Comparison of ENCODE assay signal across 9 cellular contexts in genomic region chr2:10333247-10333613, GRCh38. TPM values are rescaled to one million over a fixed set of nuclear protein-coding genes. Genes with fewer than 3 reads are reported as not detected.
DNase-seq lines count a peak whose midpoint lies in the region; ATAC-seq and TF ChIP-seq lines count a peak whose summit lies in the region.
"Had no signal": no experiment of that assay in that cellular context is flagged by ENCODE, and none has a peak within 500 bp of the region (broad histone marks: within the 10 kb centered on the region; RNA-seq: fewer than 3 reads in every experiment).

No MANE protein-coding gene starts in this region.

- CTCF ChIA-PET in RWPE1 (lab: Yijun Ruan, JAX), result no interaction called here

- intact Hi-C loops in left lung (cut with DNase I) (no loop called here), lower leg skin (cut with DNase I; ENCODE audit: low total_unique reads) (no loop called here)

- H3K4me3 Mint-ChIP-seq in stimulated activated naive CD8-positive, alpha-beta T cell treated with anti-CD3 and anti-CD28 coated beads, Interleukin-15, Interleukin-2, amounts not matched to agents 100 ng/mL and 50 ng/mL, for 24 hours, result peak overlapping the region; percentile 83

- peaks cover 24 to 54% of the 10 kb centered on the region in 2 donors for H3K4me1 ChIP-seq in left lung

- H3K27ac Mint-ChIP-seq in stimulated activated naive CD8-positive, alpha-beta T cell treated with anti-CD3 and anti-CD28 coated beads, Interleukin-15, Interleukin-2, amounts not matched to agents 100 ng/mL and 50 ng/mL, for 24 hours, result peak overlapping the region; percentile 96

- peak overlapping the region; percentile 32; the same call in 1 of the 2 replicates for H3K27ac ChIP-seq in RWPE1
- peak overlapping the region in 1 of 2 donors; percentile 85 for H3K27ac ChIP-seq in left lung

- DNase-seq in stimulated activated naive CD8-positive, alpha-beta T cell treated with anti-CD3 and anti-CD28 coated beads, Interleukin-15, Interleukin-2, amounts not matched to agents 100 U/mL and 50 U/mL, for 24 hours, result no peak
- DNase-seq in RWPE1 (ENCODE audit: low spot score), result no peak
- DNase-seq in left lung, result peak in 1 of 2 donors; percentile 47
- DNase-seq in inferior parietal cortex (ENCODE audit: extremely low spot score), result no peak
- no peak for DNase-seq in lower leg skin (ENCODE audit: low spot score in 2 of 2)
- DNase-seq in EL, result no peak
- DNase-seq in NCI-H226, result no peak
- DNase-seq: NCI-H1092 had no signal

- H3K27me3 ChIP-seq in left lung, result no peaks in the 10 kb centered on the region

- peaks cover 31% of the 10 kb centered on the region for H3K36me3 Mint-ChIP-seq in stimulated activated naive CD8-positive, alpha-beta T cell treated with anti-CD3 and anti-CD28 coated beads, Interleukin-15, Interleukin-2, amounts not matched to agents 100 ng/mL and 50 ng/mL, for 24 hours (ENCODE audit: low read depth)

- 65 to 66% methylated on average over 5 of the region's 5 CpGs for WGBS in lower leg skin, 2 donors

- H3K4me3 ChIP-seq in left lung (no peak overlapping the region), lower leg skin (ENCODE audit: low read depth, poor library complexity, severe bottlenecking) (no peak overlapping the region)

- no peaks in the 10 kb centered on the region for H3K27me3 Mint-ChIP-seq in stimulated activated naive CD8-positive, alpha-beta T cell treated with anti-CD3 and anti-CD28 coated beads, Interleukin-15, Interleukin-2, amounts not matched to agents 100 ng/mL and 50 ng/mL, for 24 hours

- H3K9me3 ChIP-seq in left lung, result peaks cover 0 to 8% of the 10 kb centered on the region in 2 donors

- ATAC-seq in stimulated activated naive CD8-positive, alpha-beta T cell treated with anti-CD3 and anti-CD28 coated beads, Interleukin-15, Interleukin-2, amounts not matched to agents 100 U/mL and 50 U/mL, for 24 hours, result no peak
- peak; percentile 3 for ATAC-seq in left lung

- POLR2A ChIA-PET in RWPE1 (lab: Yijun Ruan, JAX; ENCODE audit: low non-redundant PET), result no interaction called here

- no peaks in the 10 kb centered on the region for H3K36me3 ChIP-seq in left lung

- TF ChIP-seq CTCF in RWPE1 (conservative IDR thresholded peaks at IDR 0.05; ENCODE audit: low read depth) (no peak), left lung (IDR thresholded peaks at IDR 0.05) (no peak), lower leg skin (IDR thresholded peaks at IDR 0.05) (no peak)

- no peaks in the 10 kb centered on the region for H3K9me3 Mint-ChIP-seq in stimulated activated naive CD8-positive, alpha-beta T cell treated with anti-CD3 and anti-CD28 coated beads, Interleukin-15, Interleukin-2, amounts not matched to agents 100 ng/mL and 50 ng/mL, for 24 hours

- TF ChIP-seq POLR2A in lower leg skin (IDR thresholded peaks at IDR 0.05), result no peak

- peaks cover 83% of the 10 kb centered on the region for H3K4me1 Mint-ChIP-seq in stimulated activated naive CD8-positive, alpha-beta T cell treated with anti-CD3 and anti-CD28 coated beads, Interleukin-15, Interleukin-2, amounts not matched to agents 100 ng/mL and 50 ng/mL, for 24 hours (ENCODE audit: low read depth)

RNA-seq across cellular contexts. Expression of gene HPCAL1, which starts 30.5 kb away (rescaled TPM):
- total RNA-seq in left lung (100 to 1,000 TPM; 107 to 108 TPM), lower leg skin (10 to 100 TPM; 26.4 to 45.7 (median 36.9) TPM)
